24 cellular contexts compared by ENCODE assay signal in the genomic region with DNA sequence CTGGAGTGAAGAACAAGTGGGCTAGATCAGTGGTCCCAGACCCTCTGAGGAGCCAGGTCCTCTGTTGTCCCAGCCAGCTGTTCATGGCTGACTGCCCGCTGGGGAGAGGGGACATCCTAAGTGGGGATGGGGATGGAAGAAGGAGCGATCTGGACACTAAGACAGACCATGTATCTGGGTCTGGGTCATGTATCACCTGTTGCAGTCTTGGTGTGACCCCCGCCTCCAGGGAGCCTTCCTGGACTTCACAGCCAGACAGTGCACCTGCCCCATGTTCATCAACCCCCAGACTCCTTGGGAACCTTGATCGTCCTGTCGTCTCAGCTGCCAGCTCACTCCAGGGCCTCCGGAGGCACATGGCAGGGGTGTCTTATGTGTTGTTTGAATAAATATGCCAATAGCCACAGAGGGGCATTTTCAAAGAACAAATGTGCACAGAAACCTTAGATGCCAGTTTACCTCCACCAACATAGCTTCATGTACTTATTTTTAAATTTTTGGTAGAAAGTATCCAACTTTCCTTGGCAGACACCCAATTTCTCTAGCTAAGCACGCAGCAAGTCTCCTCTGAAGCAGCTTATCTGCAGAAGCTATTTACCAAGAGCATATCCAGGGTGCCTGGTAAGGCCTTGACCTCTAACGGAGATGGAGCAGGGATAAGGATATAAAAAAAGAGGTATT.
"Had no signal": no experiment of that assay in that cellular context is flagged by ENCODE, and none has a peak within 500 bp of the region (broad histone marks: within the 10 kb centered on the region; RNA-seq: fewer than 3 reads in every experiment).

No MANE protein-coding gene starts in this region.

- H3K36me3 ChIP-seq: ovary, thoracic aorta had no signal

- H3K27me3 ChIP-seq: dorsolateral prefrontal cortex, gastroesophageal sphincter, ovary, right atrium auricular region, sigmoid colon had no signal

- H3K4me3 ChIP-seq: dorsolateral prefrontal cortex, gastroesophageal sphincter, left lung, lower lobe of right lung, ovary, right atrium auricular region, sigmoid colon, skin epidermis, thoracic aorta had no signal

- ATAC-seq: esophagus mucosa; gastroesophageal sphincter; left lung; lower lobe of right lung; natural killer cell; stimulated activated naive B cell treated with anti-CD40 and anti-IgM and Interleukin-4, amounts not matched to agents 10 μg/mL and 1 μg/mL and 100 μg/mL, for 72 hours; stimulated activated naive CD8-positive, alpha-beta T cell treated with anti-CD3 and anti-CD28 coated beads, Interleukin-15, amount 100 ng/mL, for 72 hours had no signal

- H3K27ac ChIP-seq: dorsolateral prefrontal cortex, left lung, lower lobe of right lung, ovary, right atrium auricular region, thoracic aorta had no signal

- FAIRE-seq: endometrium, keratinocyte, urothelium cell line had no signal

- H3K4me1 ChIP-seq: left lung, lower lobe of right lung, right atrium auricular region had no signal

- DNase-seq: cortex of kidney; dorsolateral prefrontal cortex; effector CD8-positive, alpha-beta T cell; foreskin fibroblast; glutamatergic neuron; immature natural killer cell; left lung; lower lobe of right lung; natural killer cell; ovary; sigmoid colon; stimulated activated CD4-positive, alpha-beta T cell treated with anti-CD3 and anti-CD28 coated beads, Interleukin-2, amount 100 ng/mL, for 24 hours; stimulated activated CD4-positive, alpha-beta T cell treated with anti-CD3 and anti-CD28 coated beads, Interleukin-4, amount 100 ng/mL, for 4 hours; stimulated activated naive B cell treated with anti-CD40 and anti-IgM and Interleukin-4, amounts not matched to agents 10 μg/mL and 1 μg/mL and 100 μg/mL, for 72 hours; stimulated activated naive CD8-positive, alpha-beta T cell treated with anti-CD3 and anti-CD28 coated beads, Interleukin-15, amount 100 ng/mL, for 72 hours; trophoblast cell had no signal
